8 cellular contexts compared by ENCODE assay signal in the genomic region with DNA sequence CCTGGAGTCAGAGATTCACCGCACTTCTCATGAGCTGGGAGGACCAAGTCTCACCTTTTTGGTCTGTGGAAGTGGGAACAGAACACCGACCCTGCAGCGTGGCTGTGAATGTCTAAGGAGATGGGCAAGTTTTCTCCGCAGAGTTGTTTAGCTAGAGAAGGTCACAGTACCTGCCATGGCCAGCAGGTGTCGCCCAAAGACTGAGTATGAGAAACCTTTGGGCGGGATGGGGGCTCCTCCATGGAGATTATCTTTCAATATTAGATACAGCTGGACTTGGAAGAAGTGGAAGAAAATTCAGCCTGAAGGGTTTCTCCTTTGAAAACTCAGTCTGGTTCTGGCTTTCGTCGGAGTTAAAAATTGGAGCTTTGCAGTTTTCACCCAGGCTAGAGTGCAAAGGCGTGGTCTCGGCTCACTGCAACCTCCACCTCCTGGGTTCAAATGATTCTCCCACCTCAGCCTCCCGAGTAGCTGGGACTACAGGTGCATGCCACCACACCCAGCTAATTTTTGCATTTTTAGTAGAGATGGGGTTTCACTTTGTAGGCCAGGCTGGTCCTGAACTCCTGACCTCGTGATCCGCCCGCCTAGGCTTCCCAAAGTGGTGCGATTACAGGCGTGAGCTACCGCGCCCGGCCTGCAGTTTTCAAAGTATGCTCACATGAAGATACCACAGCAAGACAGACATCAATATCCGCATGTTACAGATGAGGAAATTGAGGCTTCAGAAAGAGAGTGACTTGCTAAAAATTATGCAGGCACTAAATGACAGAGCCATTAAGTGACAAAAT. TPM values are rescaled to one million over a fixed set of nuclear protein-coding genes. Genes with fewer than 3 reads are reported as not detected.
DNase-seq lines count a peak whose midpoint lies in the region; ATAC-seq and TF ChIP-seq lines count a peak whose summit lies in the region.

No MANE protein-coding gene starts in this region.

- no peak overlapping the region for H3K4me3 ChIP-seq in CD4-positive, alpha-beta memory T cell (ENCODE audit: low read length in 2 of 2)
- H3K4me3 ChIP-seq in HEK293 (ENCODE audit: low read depth, low read length) = no peak overlapping the region
- no peak overlapping the region for H3K4me3 ChIP-seq in PC-9
- no peak overlapping the region for H3K4me3 ChIP-seq in fibroblast of mammary gland (ENCODE audit: control insufficient read depth, low read depth, low read length)
- no peak overlapping the region for H3K4me3 ChIP-seq in neural cell (ENCODE audit: low read length)
- H3K4me3 ChIP-seq in testis = no peak overlapping the region

- H3K9me3 Mint-ChIP-seq in CD4-positive, alpha-beta memory T cell = no peaks in the 10 kb centered on the region
- H3K9me3 Mint-ChIP-seq in activated T-cell treated with anti-CD3 and anti-CD28 coated beads, Interleukin-2, amount 50 U/mL, for 4 hours = no peaks in the 10 kb centered on the region

- POLR2A ChIA-PET in CD4-positive, alpha-beta memory T cell (lab: Charles Lee; ENCODE audit: partially characterized antibody) = interaction anchor here (0.5 to 3.2 kb wide), 15 partner anchors 9 to 592 kb away, joined by 3 to 35 read pairs (median 4); a partner anchor contains a TSS
- POLR2A ChIA-PET in HEK293 (lab: Yijun Ruan, JAX) (interaction anchor here (1.4 kb wide), 1 partner anchor 9 kb away, joined by 4 read pairs; no protein-coding TSS in a partner anchor), PC-9 (lab: Charles Lee; ENCODE audit: unreplicated experiment) (no interaction called here)

- peaks cover 4% of the 10 kb centered on the region; the same call in 1 of the 2 replicates for H3F3A ChIP-seq in PC-9 (ENCODE audit: insufficient read depth, low read depth)
- H3F3A ChIP-seq in neural cell (ENCODE audit: insufficient read depth, low read length, poor library complexity, severe bottlenecking) = no peaks in the 10 kb centered on the region

- H3K79me2 ChIP-seq in PC-9 (ENCODE audit: low read depth) (no peaks in the 10 kb centered on the region), neural cell (replicated peaks; ENCODE audit: insufficient read depth, low read length) (no peaks in the 10 kb centered on the region)

- no peaks in the 10 kb centered on the region for H3K27me3 ChIP-seq in CD4-positive, alpha-beta memory T cell (ENCODE audit: insufficient read depth, low read length)
- H3K27me3 ChIP-seq in PC-9 (ENCODE audit: insufficient read depth, low read depth) (peaks cover 37% of the 10 kb centered on the region), neural cell (ENCODE audit: insufficient read depth, low read depth, low read length) (no peaks in the 10 kb centered on the region), testis (no peaks in the 10 kb centered on the region)

- peaks cover 7 to 17% (median 10%) of the 10 kb centered on the region in 4 donors for H3K4me1 Mint-ChIP-seq in CD4-positive, alpha-beta memory T cell
- peaks cover 12% of the 10 kb centered on the region for H3K4me1 Mint-ChIP-seq in activated T-cell treated with anti-CD3 and anti-CD28 coated beads, Interleukin-2, amount 50 U/mL, for 4 hours (ENCODE audit: low read depth)

- ATAC-seq in activated T-cell treated with anti-CD3 and anti-CD28 coated beads, Interleukin-2, amount 50 U/mL, for 4 hours = peak in 1 of 2 donors; percentile 66
- ATAC-seq in HG02981 (IDR thresholded peaks at IDR 0.05; ENCODE audit: unreplicated experiment) = no peak

- H3K27ac Mint-ChIP-seq in CD4-positive, alpha-beta memory T cell = peak overlapping the region in 1 of 7 donors; percentile 45

- 66 to 76% methylated on average over 20 of the region's 20 CpGs for WGBS in testis, 2 donors

- TF ChIP-seq RAD21 in neural cell (conservative IDR thresholded peaks at IDR 0.05) = peak; percentile 76

- no peak overlapping the region for H3K4me3 Mint-ChIP-seq in CD4-positive, alpha-beta memory T cell
- no peak overlapping the region for H3K4me3 Mint-ChIP-seq in activated T-cell treated with anti-CD3 and anti-CD28 coated beads, Interleukin-2, amount 50 U/mL, for 4 hours

- DNase-seq in CD4-positive, alpha-beta memory T cell = peak; percentile 58 to 70 (median 62)
- peak in 1 of 2 experiments; percentile 40 for DNase-seq in PC-9
- DNase-seq in activated T-cell treated with anti-CD3 and anti-CD28 coated beads, Interleukin-2, amount 50 U/mL, for 4 hours = peak; percentile 72
- DNase-seq in fibroblast of mammary gland (ENCODE audit: low read depth) = peak; percentile 65
- DNase-seq in testis = peak; percentile 91

- BruUV-seq in PC-9 (replicated peaks; lab: Mats Ljungman, UMichigan) = no TSS peak

- H3K9me2 ChIP-seq in PC-9 (ENCODE audit: insufficient read depth) (no peaks in the 10 kb centered on the region), neural cell (ENCODE audit: insufficient read depth, low read length) (no peaks in the 10 kb centered on the region)

- H3K36me3 ChIP-seq in CD4-positive, alpha-beta memory T cell (ENCODE audit: insufficient read depth, low read length) = no peaks in the 10 kb centered on the region
- H3K36me3 ChIP-seq in HEK293 (ENCODE audit: control insufficient read depth in 2 of 2, insufficient read depth in 1 of 2, low read length in 2 of 2) (no peaks in the 10 kb centered on the region), PC-9 (ENCODE audit: low read depth) (no peaks in the 10 kb centered on the region), neural cell (ENCODE audit: insufficient read depth, low read length) (no peaks in the 10 kb centered on the region), testis (ENCODE audit: low read depth, missing control alignments) (no peaks in the 10 kb centered on the region)

- CTCF ChIA-PET in CD4-positive, alpha-beta memory T cell (lab: Charles Lee; ENCODE audit: partially characterized antibody) = interaction anchor here (0.6 to 11.7 kb wide), 36 partner anchors 10 to 384 kb away, joined by 3 to 440 read pairs (median 4); a partner anchor contains a TSS
- CTCF ChIA-PET in HEK293 (lab: Yijun Ruan, JAX) (interaction anchor here (0.5 to 6.3 kb wide), 47 partner anchors 9 to 576 kb away, joined by 3 to 131 read pairs (median 4); a partner anchor contains a TSS), PC-9 (lab: Charles Lee) (interaction anchor here (0.6 to 1.3 kb wide), 7 partner anchors 8 to 1834 kb away, joined by 3 to 7 read pairs (median 5); no protein-coding TSS in a partner anchor)

- no peak overlapping the region for H2AFZ ChIP-seq in PC-9
- no peak overlapping the region for H2AFZ ChIP-seq in neural cell (ENCODE audit: low read depth, low read length)

- H3K27ac ChIP-seq in CD4-positive, alpha-beta memory T cell (ENCODE audit: low read depth, low read length) = no peak overlapping the region
- H3K27ac ChIP-seq in HEK293 (ENCODE audit: extremely low read depth, low read depth, low read length) (no peak overlapping the region), PC-9 (no peak overlapping the region), neural cell (ENCODE audit: low read length) (no peak overlapping the region), testis (no peak overlapping the region)

- TF ChIP-seq CTCF in HEK293 (tag by site-specific recombination; IDR thresholded peaks at IDR 0.05) (peak; percentile 48; the same call in 1 of the 2 replicates), PC-9 (conservative IDR thresholded peaks at IDR 0.05) (peak; percentile 98), fibroblast of mammary gland (conservative IDR thresholded peaks at IDR 0.05; ENCODE audit: control insufficient read depth, insufficient read depth, low read depth, low read length) (peak; percentile 88), neural cell (IDR thresholded peaks at IDR 0.05; ENCODE audit: poor library complexity, severe bottlenecking) (peak; percentile 78), testis (IDR thresholded peaks at IDR 0.05) (peak; percentile 86 to 91 (median 88))

- H4K20me1 ChIP-seq in PC-9 (ENCODE audit: insufficient read depth) (no peaks in the 10 kb centered on the region), neural cell (ENCODE audit: insufficient read depth) (no peaks in the 10 kb centered on the region)

- intact Hi-C loops in CD4-positive, alpha-beta memory T cell (cut with micrococcal nuclease) = loop anchor here (1.0 kb wide), 4 partner anchors 10 to 364 kb away; no protein-coding TSS in a partner anchor
- intact Hi-C loops in PC-9 (cut with micrococcal nuclease; ENCODE audit: unreplicated experiment) = loop anchor here (2.0 kb wide), 1 partner anchor 381 kb away; no protein-coding TSS in a partner anchor
- intact Hi-C loops in testis (cut with DNase I; ENCODE audit: low total_unique reads) = loop anchor here (10.0 kb wide), 1 partner anchor 247 kb away; no protein-coding TSS in a partner anchor

- no peak overlapping the region for H3K9ac ChIP-seq in neural cell (ENCODE audit: low read length)

- H3K4me2 ChIP-seq in PC-9 (no peak overlapping the region), neural cell (ENCODE audit: low read length) (no peak overlapping the region)

- H3K4me1 ChIP-seq in CD4-positive, alpha-beta memory T cell (ENCODE audit: insufficient read depth, low read length) = peaks cover 10% of the 10 kb centered on the region
- H3K4me1 ChIP-seq in HEK293 (ENCODE audit: control insufficient read depth, insufficient read depth, low read length) = no peaks in the 10 kb centered on the region
- H3K4me1 ChIP-seq in PC-9 (replicated peaks; ENCODE audit: insufficient read depth) = peaks cover 7% of the 10 kb centered on the region; the same call in 1 of the 2 replicates
- H3K4me1 ChIP-seq in testis = peaks cover 9% of the 10 kb centered on the region

- H3K27me3 Mint-ChIP-seq in CD4-positive, alpha-beta memory T cell = peaks cover 0 to 3% of the 10 kb centered on the region in 2 donors
- peaks cover 4% of the 10 kb centered on the region for H3K27me3 Mint-ChIP-seq in activated T-cell treated with anti-CD3 and anti-CD28 coated beads, Interleukin-2, amount 50 U/mL, for 4 hours (ENCODE audit: low read depth)

- H3K36me3 Mint-ChIP-seq in CD4-positive, alpha-beta memory T cell = no peaks in the 10 kb centered on the region
- H3K36me3 Mint-ChIP-seq in activated T-cell treated with anti-CD3 and anti-CD28 coated beads, Interleukin-2, amount 50 U/mL, for 4 hours (ENCODE audit: insufficient read depth) = no peaks in the 10 kb centered on the region

- no peak for TF ChIP-seq POLR2A in testis (IDR thresholded peaks at IDR 0.05)

- no peak for TF ChIP-seq EP300 in neural cell (conservative IDR thresholded peaks at IDR 0.05; ENCODE audit: poor library complexity, severe bottlenecking)

- no peaks in the 10 kb centered on the region for H3K9me3 ChIP-seq in CD4-positive, alpha-beta memory T cell (ENCODE audit: control insufficient read depth in 1 of 2, low read length in 2 of 2)
- H3K9me3 ChIP-seq in HEK293 (ENCODE audit: control insufficient read depth, insufficient read depth, low read depth, low read length) (no peaks in the 10 kb centered on the region), PC-9 (ENCODE audit: insufficient read depth, low read depth) (no peaks in the 10 kb centered on the region), neural cell (ENCODE audit: low read length) (no peaks in the 10 kb centered on the region), testis (no peaks in the 10 kb centered on the region)

RNA-seq across cellular contexts. Expression of a gene that starts 10.7 kb away (rescaled TPM):
- total RNA-seq in CD4-positive, alpha-beta memory T cell = 1 to 10 TPM in 1 of 2 experiments, under 1 TPM in 1; 1.00 to 1.0 TPM
- polyA plus RNA-seq in CD4-positive, alpha-beta memory T cell = not detected
- total RNA-seq in PC-9 (2021) = not detected in 2 replicates
- total RNA-seq in activated T-cell treated with anti-CD3 and anti-CD28 coated beads, Interleukin-2, amount 50 U/mL, for 4 hours = not detected
- polyA plus RNA-seq in neural cell = 0.86 and 1.3 TPM in 2 replicates
- 2.2 and 2.4 TPM in 2 replicates for polyA minus RNA-seq in neural cell
- 1 to 10 TPM; 3.0 to 6.1 TPM for total RNA-seq in testis
- 1.6 TPM for polyA plus RNA-seq in testis (ENCODE audit: insufficient read depth, low read depth, low replicate concordance)

RNA-seq across cellular contexts. Expression of a gene that starts 16.9 kb away (rescaled TPM):
- total RNA-seq in CD4-positive, alpha-beta memory T cell = 10 to 100 TPM in 1 of 2 experiments, 1 to 10 TPM in 1; 9.3 to 10.5 TPM
- polyA plus RNA-seq in CD4-positive, alpha-beta memory T cell = 1 to 10 TPM; 3.5 to 7.1 TPM
- total RNA-seq in PC-9 (2021) (not detected in 2 replicates), testis (1 to 10 TPM; 5.3 to 7.6 TPM)
- total RNA-seq in activated T-cell treated with anti-CD3 and anti-CD28 coated beads, Interleukin-2, amount 50 U/mL, for 4 hours = under 1 TPM; 0.63 to 0.66 (median 0.63) TPM
- polyA plus RNA-seq in neural cell (1.9 and 4.8 TPM in 2 replicates), testis (ENCODE audit: insufficient read depth, low read depth, low replicate concordance) (8.3 TPM)
- 2.9 and 3.4 TPM in 2 replicates for polyA minus RNA-seq in neural cell

Comparison
In these comparisons a context has a peak if more than half of its experiments do, and no peak if none do; other contexts are left out.
1. CTCF ChIP-seq: peak in every context shown above with its lines; median percentile 98 in PC-9; 88 in fibroblast of mammary gland; 88 in testis; 78 in neural cell; 48 in HEK293.